1 cellular context compared by ENCODE assay signal in the genomic region with DNA sequence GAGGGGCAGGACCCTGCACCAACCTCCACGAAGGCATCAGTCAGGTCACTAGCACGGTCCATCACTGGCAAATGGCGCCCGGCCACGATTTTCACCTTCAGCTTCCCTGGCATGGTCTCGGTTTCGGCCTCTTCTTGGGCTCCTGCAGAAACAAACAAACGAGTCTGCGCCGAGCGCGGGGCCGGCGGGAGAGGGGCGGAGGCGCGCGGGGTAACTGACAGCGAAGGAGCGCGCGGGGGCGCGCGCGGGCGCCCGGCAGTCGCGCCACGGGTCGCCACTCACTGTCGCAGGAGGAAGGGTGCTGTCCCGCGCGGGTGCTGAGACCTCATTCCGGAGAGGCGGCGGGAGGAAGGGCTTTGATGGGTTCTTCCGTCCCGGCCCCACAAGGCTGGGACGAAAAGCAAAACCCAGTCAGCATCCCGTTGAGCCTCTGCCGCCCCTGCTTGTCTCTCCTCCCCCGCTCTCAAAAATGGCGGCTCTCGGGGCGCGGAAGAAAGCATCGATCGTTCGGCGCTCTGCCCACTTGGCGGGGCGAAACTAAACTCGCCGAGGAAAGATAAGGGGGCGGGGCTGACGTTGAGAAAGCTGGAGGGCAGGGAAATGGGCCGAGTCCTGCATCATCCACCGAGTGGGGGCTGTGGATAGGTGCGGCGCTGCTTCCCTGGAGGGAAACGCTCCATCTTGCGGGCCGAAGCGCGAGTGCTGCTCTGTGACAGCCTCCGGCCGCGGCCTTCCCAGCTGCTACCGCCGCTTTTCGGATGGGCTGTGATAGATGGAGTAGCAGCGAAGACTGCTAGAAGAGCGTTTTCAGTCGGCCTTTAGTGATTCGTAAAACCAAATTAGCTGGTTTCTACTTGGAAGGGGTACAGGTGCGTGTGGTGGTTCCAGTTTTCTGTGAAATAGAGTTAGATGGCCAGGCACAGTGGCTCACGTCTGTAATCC.
TF ChIP-seq lines count a peak whose summit lies in the region.

A gene with protein sequence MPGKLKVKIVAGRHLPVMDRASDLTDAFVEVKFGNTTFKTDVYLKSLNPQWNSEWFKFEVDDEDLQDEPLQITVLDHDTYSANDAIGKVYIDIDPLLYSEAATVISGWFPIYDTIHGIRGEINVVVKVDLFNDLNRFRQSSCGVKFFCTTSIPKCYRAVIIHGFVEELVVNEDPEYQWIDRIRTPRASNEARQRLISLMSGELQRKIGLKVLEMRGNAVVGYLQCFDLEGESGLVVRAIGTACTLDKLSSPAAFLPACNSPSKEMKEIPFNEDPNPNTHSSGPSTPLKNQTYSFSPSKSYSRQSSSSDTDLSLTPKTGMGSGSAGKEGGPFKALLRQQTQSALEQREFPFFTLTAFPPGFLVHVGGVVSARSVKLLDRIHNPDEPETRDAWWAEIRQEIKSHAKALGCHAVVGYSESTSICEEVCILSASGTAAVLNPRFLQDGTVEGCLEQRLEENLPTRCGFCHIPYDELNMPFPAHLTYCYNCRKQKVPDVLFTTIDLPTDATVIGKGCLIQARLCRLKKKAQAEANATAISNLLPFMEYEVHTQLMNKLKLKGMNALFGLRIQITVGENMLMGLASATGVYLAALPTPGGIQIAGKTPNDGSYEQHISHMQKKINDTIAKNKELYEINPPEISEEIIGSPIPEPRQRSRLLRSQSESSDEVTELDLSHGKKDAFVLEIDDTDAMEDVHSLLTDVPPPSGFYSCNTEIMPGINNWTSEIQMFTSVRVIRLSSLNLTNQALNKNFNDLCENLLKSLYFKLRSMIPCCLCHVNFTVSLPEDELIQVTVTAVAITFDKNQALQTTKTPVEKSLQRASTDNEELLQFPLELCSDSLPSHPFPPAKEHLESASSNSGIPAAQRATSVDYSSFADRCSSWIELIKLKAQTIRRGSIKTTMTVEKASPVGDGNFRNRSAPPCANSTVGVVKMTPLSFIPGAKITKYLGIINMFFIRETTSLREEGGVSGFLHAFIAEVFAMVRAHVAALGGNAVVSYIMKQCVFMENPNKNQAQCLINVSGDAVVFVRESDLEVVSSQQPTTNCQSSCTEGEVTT (minus strand): TSS at position 505 of the 942 bp plus-strand sequence. CDS start 392 bp downstream, at position 113.

TF ChIP-seq in Ishikawa, 13 proteins besides CTCF, POLR2A, EP300 and RAD21 (continued from another document):
- TF ChIP-seq YY1 (IDR thresholded peaks at IDR 0.05; ENCODE audit: low read depth) (peak; percentile 97), TEAD4 (IDR thresholded peaks at IDR 0.05) (peak; percentile 37), TAF1 (IDR thresholded peaks at IDR 0.05; ENCODE audit: low read depth) (peak; percentile 72)
- TF ChIP-seq, protein P1, sequence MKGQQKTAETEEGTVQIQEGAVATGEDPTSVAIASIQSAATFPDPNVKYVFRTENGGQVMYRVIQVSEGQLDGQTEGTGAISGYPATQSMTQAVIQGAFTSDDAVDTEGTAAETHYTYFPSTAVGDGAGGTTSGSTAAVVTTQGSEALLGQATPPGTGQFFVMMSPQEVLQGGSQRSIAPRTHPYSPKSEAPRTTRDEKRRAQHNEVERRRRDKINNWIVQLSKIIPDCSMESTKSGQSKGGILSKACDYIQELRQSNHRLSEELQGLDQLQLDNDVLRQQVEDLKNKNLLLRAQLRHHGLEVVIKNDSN (IDR thresholded peaks at IDR 0.05): peak; percentile 44
